In the genomic region with DNA sequence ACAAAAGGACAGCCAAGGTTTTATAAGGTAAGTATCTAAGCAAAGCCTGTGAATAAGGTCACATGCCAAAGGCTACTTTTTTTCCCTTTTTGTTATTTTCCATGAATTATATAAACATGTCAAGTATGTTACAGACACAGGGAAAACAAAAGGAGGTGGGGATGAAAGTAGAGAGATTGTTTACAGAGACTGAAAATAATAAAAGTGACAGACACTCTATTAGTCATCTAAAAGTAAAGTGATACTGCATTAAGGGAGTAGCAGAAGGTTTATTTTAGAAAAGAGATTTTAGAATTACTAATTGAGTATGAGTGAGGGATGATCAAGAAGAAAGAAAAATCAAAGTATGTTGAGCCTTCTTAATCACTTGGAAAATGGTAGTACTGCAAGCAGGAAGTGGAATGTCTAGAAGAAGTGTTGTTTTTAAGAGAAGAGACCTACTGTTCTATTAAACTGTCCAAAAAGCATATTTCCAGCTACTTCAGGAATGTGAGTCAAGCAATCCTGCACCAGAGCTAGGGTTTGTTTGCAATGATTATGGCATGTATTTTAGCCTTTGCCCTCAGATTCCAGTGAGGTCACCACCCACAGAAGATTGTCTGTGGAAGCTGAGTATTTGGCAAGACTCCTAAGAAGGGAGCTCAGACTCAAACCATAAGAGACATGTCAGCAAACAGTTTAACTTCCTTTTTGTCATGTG, we compare ENCODE assay signal across 8 cellular contexts.
A peak's percentile ranks its signal among the peaks of the same experiment; 100 is the strongest.
DNase-seq lines count a peak whose midpoint lies in the region; ATAC-seq and TF ChIP-seq lines count a peak whose summit lies in the region.

No MANE protein-coding gene starts in this region.

- H3K4me1 ChIP-seq in SJCRH30 (peaks cover 3% of the 10 kb centered on the region; the same call in 1 of the 2 replicates), gastrocnemius medialis (peaks cover 5 to 7% of the 10 kb centered on the region in 2 donors), mesendoderm (ENCODE audit: control insufficient read depth, low read depth, low read length) (no peaks in the 10 kb centered on the region)

- no peak overlapping the region for H3K56ac ChIP-seq in mesendoderm (ENCODE audit: low read length)

- ATAC-seq in Right ventricle myocardium superior (ENCODE audit: poor library complexity) (peak; percentile 81), gastrocnemius medialis (peak; percentile 54 to 59), GM21528 (IDR thresholded peaks at IDR 0.05; ENCODE audit: low FRiP score, unreplicated experiment) (no peak)

- H4K8ac ChIP-seq in mesendoderm (ENCODE audit: low read depth, low read length) = no peak overlapping the region

- in situ Hi-C loops in gastrocnemius medialis (cut with MboI; ENCODE audit: low sequenced_read_pairs in 4 of 4) = no loop called here

- H3K18ac ChIP-seq in mesendoderm (ENCODE audit: low read length) = no peak overlapping the region

- DNase-seq in EL (peak; percentile 90), SJCRH30 (peak; percentile 21 to 31), Right ventricle myocardium superior (no peak), gastrocnemius medialis (no peak), NCI-H524 (lab: John Stamatoyannopoulos, UW) (no peak), mesendoderm (no peak)
- no peak for DNase-seq in stimulated activated CD4-positive, alpha-beta T cell treated with anti-CD3 and anti-CD28 coated beads, Interleukin-4, amount 100 ng/mL, for 1 hour

- H3K9me3 ChIP-seq in SJCRH30 (replicated peaks) (no peaks in the 10 kb centered on the region), gastrocnemius medialis (no peaks in the 10 kb centered on the region)

- no peak for TF ChIP-seq POLR2A in gastrocnemius medialis (IDR thresholded peaks at IDR 0.05)

- no peak overlapping the region for H3K23ac ChIP-seq in mesendoderm (ENCODE audit: low read length)

- H2BK15ac ChIP-seq in mesendoderm (replicated peaks; ENCODE audit: low read depth) = no peak overlapping the region

- H3K4me3 ChIP-seq in SJCRH30 (peak overlapping the region; percentile 15; the same call in 1 of the 2 replicates), gastrocnemius medialis (peak overlapping the region; percentile 1 to 33 (median 22)), mesendoderm (ENCODE audit: low read length) (no peak overlapping the region)

- no peak overlapping the region for H4K5ac ChIP-seq in mesendoderm (ENCODE audit: low read length)

- H3K27me3 ChIP-seq in SJCRH30 (no peaks in the 10 kb centered on the region), gastrocnemius medialis (no peaks in the 10 kb centered on the region), mesendoderm (ENCODE audit: insufficient read depth, low read length, poor library complexity) (no peaks in the 10 kb centered on the region)

- no peak overlapping the region for H2BK5ac ChIP-seq in mesendoderm (ENCODE audit: low read length)

- intact Hi-C loops in Right ventricle myocardium superior (cut with DNase I) (no loop called here), gastrocnemius medialis (cut with DNase I; ENCODE audit: low total_unique reads) (no loop called here)

- H3K36me3 ChIP-seq in SJCRH30 (no peaks in the 10 kb centered on the region), gastrocnemius medialis (no peaks in the 10 kb centered on the region), mesendoderm (ENCODE audit: control insufficient read depth, insufficient read depth, low read length) (no peaks in the 10 kb centered on the region)

- H3K4ac ChIP-seq in mesendoderm (ENCODE audit: low read depth, low read length) = no peak overlapping the region

- peak overlapping the region; percentile 28 for H3K27ac ChIP-seq in SJCRH30
- peak overlapping the region; percentile 45 to 65 (median 54) for H3K27ac ChIP-seq in gastrocnemius medialis
- no peak overlapping the region for H3K27ac ChIP-seq in mesendoderm (ENCODE audit: low read depth, low read length)

- no peaks in the 10 kb centered on the region for H3K79me1 ChIP-seq in mesendoderm (ENCODE audit: low read length)

- no peak overlapping the region for H2AK5ac ChIP-seq in mesendoderm (ENCODE audit: low read length)

- no peak overlapping the region for H3K9ac ChIP-seq in mesendoderm (ENCODE audit: low read length)

- no peaks in the 10 kb centered on the region for H3K79me2 ChIP-seq in mesendoderm (ENCODE audit: control insufficient read depth, insufficient read depth, low read length)

- no peak overlapping the region for H2BK120ac ChIP-seq in mesendoderm (ENCODE audit: low read depth, low read length)

- TF ChIP-seq CTCF in gastrocnemius medialis (IDR thresholded peaks at IDR 0.05 in 4 of 5, conservative IDR thresholded peaks at IDR 0.05 in 1 of 5) = no peak

- H3K4me2 ChIP-seq in mesendoderm (ENCODE audit: low read length) = no peak overlapping the region

Comparison
In these comparisons a context has a peak if more than half of its experiments do, and no peak if none do; other contexts are left out.
1. DNase-seq: peak in EL (single experiment) and SJCRH30 (2 of 2); none in Right ventricle myocardium superior (single experiment), gastrocnemius medialis (0 of 2), stimulated activated CD4-positive, alpha-beta T cell treated with anti-CD3 and anti-CD28 coated beads, Interleukin-4, amount 100 ng/mL, for 1 hour (single experiment), NCI-H524 (0 of 2) and mesendoderm (single experiment).